8 cellular contexts compared by ENCODE assay signal in genomic region chr13:52921194-52921593, GRCh38.
DNase-seq lines count a peak whose midpoint lies in the region; ATAC-seq and TF ChIP-seq lines count a peak whose summit lies in the region.
"Had no signal": no experiment of that assay in that cellular context is flagged by ENCODE, and none has a peak within 500 bp of the region (broad histone marks: within the 10 kb centered on the region; RNA-seq: fewer than 3 reads in every experiment).

No MANE protein-coding gene starts in this region.

- H3K9me2 ChIP-seq in MM.1S (replicated peaks; ENCODE audit: insufficient read depth, low read length), result no peaks in the 10 kb centered on the region

- H3K27me3 ChIP-seq in MM.1S (replicated peaks; ENCODE audit: insufficient read depth, low read length), result no peaks in the 10 kb centered on the region
- H3K27me3 ChIP-seq in spleen (replicated peaks in 1 of 7), result no peaks in the 10 kb centered on the region

- ATAC-seq in HG02798 (IDR thresholded peaks at IDR 0.05; ENCODE audit: poor library complexity, unreplicated experiment), result peak; percentile 96

- no peak overlapping the region for H3K4me3 ChIP-seq in MM.1S (ENCODE audit: low read length)
- no peak overlapping the region for H3K4me3 ChIP-seq in spleen

- H3K4me2 ChIP-seq in MM.1S (ENCODE audit: low read depth, low read length), result no peak overlapping the region

- H4K20me1 ChIP-seq in MM.1S (ENCODE audit: insufficient read depth, low read length), result no peaks in the 10 kb centered on the region

- H3K9me3 ChIP-seq in MM.1S (replicated peaks; ENCODE audit: insufficient read depth, low read length) (no peaks in the 10 kb centered on the region), spleen (peaks cover 0 to 5% (median 0%) of the 10 kb centered on the region in 8 donors)

- no peaks in the 10 kb centered on the region; the same call in 1 of the 2 replicates for H3K27me3 Mint-ChIP-seq in HFFc6 (ENCODE audit: insufficient read depth)

- H3K9me3 Mint-ChIP-seq in HFFc6, result peaks cover 32% of the 10 kb centered on the region

- H2AFZ ChIP-seq in MM.1S (ENCODE audit: low read length), result no peak overlapping the region

- DNase-seq in GM19238 (ENCODE audit: insufficient read length, low spot score) (peak; percentile 11), MM.1S (peak; percentile 49), spleen (no peak), HT-29 (ENCODE audit: low spot score) (no peak), HFFc6 (no peak)
- DNase-seq in activated T-cell treated with anti-CD3 and anti-CD28 coated beads, Interleukin-2, amount 50 U/mL, for 1 hour, result no peak
- DNase-seq: NCI-H1694 had no signal

- peaks cover 6% of the 10 kb centered on the region; the same call in 1 of the 2 replicates for H3F3A ChIP-seq in MM.1S (ENCODE audit: insufficient read depth, low read length)

- WGBS in spleen, 5 donors, result 20 to 47% (median 25%) methylated on average over 3 of the region's 3 CpGs

- TF ChIP-seq CTCF in MM.1S (IDR thresholded peaks at IDR 0.05; ENCODE audit: low read length) (no peak), spleen (IDR thresholded peaks at IDR 0.05 in 8 of 11, conservative IDR thresholded peaks at IDR 0.05 in 3 of 11) (peak in 1 of 11 experiments; percentile 5), HFFc6 (IDR thresholded peaks at IDR 0.05) (no peak)

- H3K36me3 Mint-ChIP-seq in HFFc6 (ENCODE audit: low read depth), result no peaks in the 10 kb centered on the region

- H3K9ac ChIP-seq in MM.1S (ENCODE audit: low read length), result no peak overlapping the region

- no peak overlapping the region for H3K27ac Mint-ChIP-seq in HFFc6

- TF ChIP-seq POLR2A in spleen (IDR thresholded peaks at IDR 0.05), result no peak

- intact Hi-C loops in spleen (cut with DNase I; ENCODE audit: low total_unique reads), result no loop called here

- no peaks in the 10 kb centered on the region for H3K36me3 ChIP-seq in MM.1S (replicated peaks; ENCODE audit: insufficient read depth, low read length)
- H3K36me3 ChIP-seq in spleen, result no peaks in the 10 kb centered on the region

- H3K4me1 ChIP-seq in MM.1S (ENCODE audit: low read length) (peaks cover 12% of the 10 kb centered on the region), spleen (peaks cover 0 to 6% (median 0%) of the 10 kb centered on the region in 6 donors)

- H3K4me3 Mint-ChIP-seq in HFFc6, result no peak overlapping the region

- H3K27ac ChIP-seq in MM.1S (ENCODE audit: low read length) (peak overlapping the region; percentile 63; the same call in 1 of the 2 replicates), spleen (peak overlapping the region in 6 of 8 donors; percentile 21 to 81 (median 61))

- no peaks in the 10 kb centered on the region for H3K4me1 Mint-ChIP-seq in HFFc6 (ENCODE audit: low read depth)

- H3K79me2 ChIP-seq in MM.1S (ENCODE audit: low read length), result no peaks in the 10 kb centered on the region

Comparison
In these comparisons a context has a peak if more than half of its experiments do, and no peak if none do; other contexts are left out.
1. DNase-seq: peak in GM19238 (single experiment) and MM.1S (single experiment); none in spleen (single experiment), activated T-cell treated with anti-CD3 and anti-CD28 coated beads, Interleukin-2, amount 50 U/mL, for 1 hour (single experiment), HT-29 (single experiment) and HFFc6 (single experiment).